8 cellular contexts compared by ENCODE assay signal in the genomic region with DNA sequence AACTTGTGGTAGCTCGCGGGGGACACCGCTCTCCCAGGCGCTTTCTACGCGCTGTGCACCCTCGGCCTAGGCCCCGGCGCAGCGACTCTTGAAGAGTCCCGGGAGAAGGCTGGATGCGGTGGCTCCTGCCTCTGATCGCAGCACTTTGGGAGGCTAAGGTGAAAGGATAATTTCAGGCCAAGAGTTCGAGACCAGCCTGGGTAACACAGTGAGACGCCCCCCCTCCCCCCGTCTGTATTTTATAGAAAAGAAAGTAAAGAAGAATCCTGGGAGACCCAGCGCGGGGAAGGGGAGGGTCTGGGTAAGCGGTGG.
A peak's percentile ranks its signal among the peaks of the same experiment; 100 is the strongest.
DNase-seq lines count a peak whose midpoint lies in the region; ATAC-seq and TF ChIP-seq lines count a peak whose summit lies in the region.

No MANE protein-coding gene starts in this region.

- DNase-seq in WERI-Rb-1: no peak
- DNase-seq in foreskin fibroblast: no peak
- DNase-seq in retinal pigment epithelial cell (ENCODE audit: low read depth): no peak
- no peak for DNase-seq in hypothalamus (lab: John Stamatoyannopoulos, UW)

- peak overlapping the region; percentile 50 for H3K27ac ChIP-seq in WERI-Rb-1

- TF ChIP-seq CTCF in WERI-Rb-1 (IDR thresholded peaks at IDR 0.05; ENCODE audit: low read depth, low read length) (no peak), foreskin fibroblast (IDR thresholded peaks at IDR 0.05; ENCODE audit: low read depth, low read length) (no peak), retinal pigment epithelial cell (conservative IDR thresholded peaks at IDR 0.05; ENCODE audit: low read depth, low read length) (no peak)

- no peaks in the 10 kb centered on the region for H3K9me3 ChIP-seq in WERI-Rb-1 (ENCODE audit: severe bottlenecking)

- no peaks in the 10 kb centered on the region; the same call in 1 of the 2 replicates for H3K36me3 ChIP-seq in WERI-Rb-1

- no peaks in the 10 kb centered on the region for H3K27me3 ChIP-seq in WERI-Rb-1 (ENCODE audit: insufficient read depth, low read depth, severe bottlenecking)

- H3K4me3 ChIP-seq in GM08714 (ENCODE audit: low read length) (peak overlapping the region; percentile 45; the same call in 1 of the 2 replicates), WERI-Rb-1 (ENCODE audit: low read depth, low read length) (peak overlapping the region; percentile 87), foreskin fibroblast (ENCODE audit: low read depth in 1 of 2, low read length in 2 of 2) (peak overlapping the region; percentile 48 to 51), retinal pigment epithelial cell (ENCODE audit: low read length) (peak overlapping the region; percentile 49)

- ATAC-seq in HG03025 (IDR thresholded peaks at IDR 0.05; ENCODE audit: low FRiP score, unreplicated experiment): no peak
- ATAC-seq in HG02678 (IDR thresholded peaks at IDR 0.05; ENCODE audit: unreplicated experiment): no peak
- ATAC-seq in HG03280 (IDR thresholded peaks at IDR 0.05; ENCODE audit: unreplicated experiment): no peak
